16 cellular contexts compared by ENCODE assay signal in the genomic region with DNA sequence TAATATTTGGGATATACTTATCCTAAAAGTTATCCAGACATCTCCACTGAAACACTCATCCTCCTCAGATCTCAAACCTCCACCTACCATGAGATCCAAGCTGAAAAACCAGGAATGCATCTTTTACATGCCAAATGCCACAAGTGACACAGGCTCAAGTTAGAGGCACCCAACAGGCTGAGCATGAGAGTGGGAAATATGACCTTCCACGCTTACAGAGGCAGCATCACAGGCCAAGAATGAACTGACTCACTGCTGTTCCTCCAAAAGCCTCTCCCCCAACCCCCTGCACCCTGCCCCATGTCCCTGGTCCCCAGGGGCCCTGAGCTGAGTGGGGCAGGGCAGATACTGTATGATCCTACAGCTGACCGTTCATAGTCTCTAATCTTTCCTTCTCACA. TPM values are rescaled to one million over a fixed set of nuclear protein-coding genes. Genes with fewer than 3 reads are reported as not detected.
DNase-seq lines count a peak whose midpoint lies in the region; ATAC-seq and TF ChIP-seq lines count a peak whose summit lies in the region.
"Had no signal": no experiment of that assay in that cellular context is flagged by ENCODE, and none has a peak within 500 bp of the region (broad histone marks: within the 10 kb centered on the region; RNA-seq: fewer than 3 reads in every experiment).

No MANE protein-coding gene starts in this region.

- H3K9me2 ChIP-seq in PC-3 (replicated peaks; ENCODE audit: low read length), result no peaks in the 10 kb centered on the region

- no peak overlapping the region for H2AFZ ChIP-seq in PC-3 (ENCODE audit: low read length)

- peaks cover 3% of the 10 kb centered on the region for H3K79me2 ChIP-seq in PC-3 (ENCODE audit: low read length)

- H3K4me3 Mint-ChIP-seq in T-helper 2 cell treated with Interferon-gamma antibody and Interleukin-4, amounts not matched to agents 5 μg/mL and 100 μg/mL, for 36 hours, result no peak overlapping the region
- H3K4me3 Mint-ChIP-seq: CD4-positive, CD25-positive, alpha-beta regulatory T cell; immature natural killer cell had no signal

- no peaks in the 10 kb centered on the region for H3K36me3 ChIP-seq in PC-3 (ENCODE audit: low read depth, low read length)

- CTCF ChIA-PET in PC-3 (lab: Charles Lee), result no interaction called here

- peaks cover 12% of the 10 kb centered on the region for H3K4me1 ChIP-seq in PC-3 (ENCODE audit: insufficient read depth, low read length)

- H3K4me1 Mint-ChIP-seq in T-helper 2 cell treated with Interferon-gamma antibody and Interleukin-4, amounts not matched to agents 5 μg/mL and 100 μg/mL, for 36 hours (ENCODE audit: low read depth), result peaks cover 2% of the 10 kb centered on the region

- H3K27ac ChIP-seq in PC-3 (ENCODE audit: low read length), result no peak overlapping the region

- H3K27me3 ChIP-seq in PC-3 (ENCODE audit: low read length), result no peaks in the 10 kb centered on the region

- no peak overlapping the region for H3K27ac Mint-ChIP-seq in T-helper 2 cell treated with Interferon-gamma antibody and Interleukin-4, amounts not matched to agents 5 μg/mL and 100 μg/mL, for 36 hours
- H3K27ac Mint-ChIP-seq: immature natural killer cell had no signal

- H3K4me2 ChIP-seq in PC-3 (ENCODE audit: low read length), result no peak overlapping the region

- H3K9ac ChIP-seq in PC-3 (ENCODE audit: low read length), result no peak overlapping the region

- H3K9me3 Mint-ChIP-seq in T-helper 2 cell treated with Interferon-gamma antibody and Interleukin-4, amounts not matched to agents 5 μg/mL and 100 μg/mL, for 36 hours, result no peaks in the 10 kb centered on the region
- H3K9me3 Mint-ChIP-seq: CD4-positive, CD25-positive, alpha-beta regulatory T cell; immature natural killer cell had no signal

- no peak overlapping the region for H3K4me3 ChIP-seq in PC-3 (ENCODE audit: low read length)
- no peak overlapping the region for H3K4me3 ChIP-seq in epithelial cell of esophagus (ENCODE audit: low read length)
- H3K4me3 ChIP-seq: GM12878 had no signal

- TF ChIP-seq CTCF in PC-3 (conservative IDR thresholded peaks at IDR 0.05; ENCODE audit: low read depth, low read length) (no peak), epithelial cell of esophagus (IDR thresholded peaks at IDR 0.05; ENCODE audit: insufficient read depth, low read depth, low read length, missing control alignments) (no peak)

- H3K9me3 ChIP-seq in PC-3 (ENCODE audit: low read length), result no peaks in the 10 kb centered on the region

- no peaks in the 10 kb centered on the region for H3F3A ChIP-seq in PC-3 (ENCODE audit: low read length, unreplicated experiment)

- intact Hi-C loops in PC-3 (cut with micrococcal nuclease), result no loop called here

- POLR2A ChIA-PET in PC-3 (lab: Charles Lee; ENCODE audit: unreplicated experiment), result no interaction called here

- ATAC-seq in PC-3 (no peak), HG03457 (IDR thresholded peaks at IDR 0.05; ENCODE audit: unreplicated experiment) (no peak)
- ATAC-seq: GM12878 had no signal

- no peaks in the 10 kb centered on the region for H4K20me1 ChIP-seq in PC-3 (ENCODE audit: low read length)

- peak; percentile 96 for DNase-seq in EH (ENCODE audit: low read depth)
- peak; percentile 72 for DNase-seq in PC-3
- DNase-seq in epithelial cell of esophagus (ENCODE audit: low read depth), result peak; percentile 8
- peak; percentile 70 for DNase-seq in non-pigmented ciliary epithelial cell (ENCODE audit: low read depth)
- DNase-seq in T-helper 2 cell treated with Interferon-gamma antibody and Interleukin-4, amounts not matched to agents 5 μg/mL and 100 μg/mL, for 36 hours (ENCODE audit: low spot score), result no peak
- no peak for DNase-seq in NCI-H226
- no peak for DNase-seq in mucosa of gallbladder (ENCODE audit: low spot score)
- DNase-seq: CD4-positive, CD25-positive, alpha-beta regulatory T cell; DMS79 treated with DMSO at 0.1 percent for 48 hours; immature natural killer cell; Karpas-422; NCI-H187 treated with DMSO at 0.1 percent for 48 hours; NCI-H510A; occipital lobe had no signal

- no TSS peak for BruUV-seq in PC-3 (replicated peaks; lab: Mats Ljungman, UMichigan)

- peaks cover 12% of the 10 kb centered on the region for H3K27me3 Mint-ChIP-seq in T-helper 2 cell treated with Interferon-gamma antibody and Interleukin-4, amounts not matched to agents 5 μg/mL and 100 μg/mL, for 36 hours (ENCODE audit: low read depth)

- H3K36me3 Mint-ChIP-seq in T-helper 2 cell treated with Interferon-gamma antibody and Interleukin-4, amounts not matched to agents 5 μg/mL and 100 μg/mL, for 36 hours (ENCODE audit: low read depth), result no peaks in the 10 kb centered on the region
- H3K36me3 Mint-ChIP-seq: CD4-positive, CD25-positive, alpha-beta regulatory T cell; immature natural killer cell had no signal

RNA-seq across cellular contexts. Expression of gene MTPAP, which starts 4.8 kb away (rescaled TPM):
- total RNA-seq in PC-3 (2014; rRNA removed) (7.5 and 15.7 TPM in 2 replicates), mucosa of gallbladder (18.7 TPM)

Comparison
In these comparisons a context has a peak if more than half of its experiments do, and no peak if none do; other contexts are left out.
1. DNase-seq: peak in EH (single experiment), PC-3 (single experiment), epithelial cell of esophagus (single experiment) and non-pigmented ciliary epithelial cell (single experiment); none in T-helper 2 cell treated with Interferon-gamma antibody and Interleukin-4, amounts not matched to agents 5 μg/mL and 100 μg/mL, for 36 hours (single experiment), NCI-H226 (single experiment) and mucosa of gallbladder (single experiment).